1 cellular context compared by ENCODE assay signal in the genomic region with DNA sequence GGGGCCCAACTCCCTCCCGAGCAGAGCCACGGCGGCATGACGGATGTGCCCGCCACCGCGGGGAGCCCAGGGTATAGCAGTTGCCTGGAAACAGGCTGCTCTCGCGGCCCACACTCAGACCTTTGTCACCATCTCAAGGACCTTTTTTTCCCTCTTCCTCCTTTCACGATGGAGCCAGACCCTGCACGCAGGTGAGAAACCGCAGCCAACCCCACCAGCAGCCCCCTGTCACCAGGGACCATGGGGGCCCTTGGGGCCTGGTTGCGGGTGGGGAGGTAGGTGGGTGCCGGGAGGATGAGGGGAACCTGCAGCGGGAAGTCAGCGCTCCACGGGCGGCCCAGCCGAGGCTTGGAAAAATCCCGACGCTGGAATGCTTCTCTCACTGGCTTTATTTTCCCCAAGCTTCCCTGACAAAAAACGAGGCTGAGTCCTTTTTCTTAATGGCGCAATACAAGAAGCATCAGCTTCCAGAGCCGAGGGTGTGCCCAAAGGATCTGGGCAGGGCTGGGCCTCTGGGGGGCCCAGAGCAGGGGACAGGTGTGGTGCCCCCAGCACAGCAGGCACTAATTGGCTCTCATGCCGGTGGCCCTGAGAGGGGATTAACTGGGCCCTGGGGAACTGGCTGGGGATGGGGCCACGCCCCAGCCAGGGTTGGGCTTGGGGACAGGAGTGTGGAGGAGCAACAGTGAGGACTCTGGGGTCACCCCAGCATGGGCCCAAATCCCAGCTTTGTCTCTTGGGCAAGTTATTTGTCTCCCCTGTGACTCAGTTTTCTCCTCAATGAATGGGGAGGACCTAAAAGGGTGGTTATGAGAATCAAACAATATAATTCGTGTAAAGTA.
A peak's percentile ranks its signal among the peaks of the same experiment; 100 is the strongest.
TF ChIP-seq lines count a peak whose summit lies in the region.

No MANE protein-coding gene starts in this region.

TF ChIP-seq in HepG2, 621 proteins besides CTCF, POLR2A, EP300 and RAD21 (continues in another document):
- TF ChIP-seq, protein P1, sequence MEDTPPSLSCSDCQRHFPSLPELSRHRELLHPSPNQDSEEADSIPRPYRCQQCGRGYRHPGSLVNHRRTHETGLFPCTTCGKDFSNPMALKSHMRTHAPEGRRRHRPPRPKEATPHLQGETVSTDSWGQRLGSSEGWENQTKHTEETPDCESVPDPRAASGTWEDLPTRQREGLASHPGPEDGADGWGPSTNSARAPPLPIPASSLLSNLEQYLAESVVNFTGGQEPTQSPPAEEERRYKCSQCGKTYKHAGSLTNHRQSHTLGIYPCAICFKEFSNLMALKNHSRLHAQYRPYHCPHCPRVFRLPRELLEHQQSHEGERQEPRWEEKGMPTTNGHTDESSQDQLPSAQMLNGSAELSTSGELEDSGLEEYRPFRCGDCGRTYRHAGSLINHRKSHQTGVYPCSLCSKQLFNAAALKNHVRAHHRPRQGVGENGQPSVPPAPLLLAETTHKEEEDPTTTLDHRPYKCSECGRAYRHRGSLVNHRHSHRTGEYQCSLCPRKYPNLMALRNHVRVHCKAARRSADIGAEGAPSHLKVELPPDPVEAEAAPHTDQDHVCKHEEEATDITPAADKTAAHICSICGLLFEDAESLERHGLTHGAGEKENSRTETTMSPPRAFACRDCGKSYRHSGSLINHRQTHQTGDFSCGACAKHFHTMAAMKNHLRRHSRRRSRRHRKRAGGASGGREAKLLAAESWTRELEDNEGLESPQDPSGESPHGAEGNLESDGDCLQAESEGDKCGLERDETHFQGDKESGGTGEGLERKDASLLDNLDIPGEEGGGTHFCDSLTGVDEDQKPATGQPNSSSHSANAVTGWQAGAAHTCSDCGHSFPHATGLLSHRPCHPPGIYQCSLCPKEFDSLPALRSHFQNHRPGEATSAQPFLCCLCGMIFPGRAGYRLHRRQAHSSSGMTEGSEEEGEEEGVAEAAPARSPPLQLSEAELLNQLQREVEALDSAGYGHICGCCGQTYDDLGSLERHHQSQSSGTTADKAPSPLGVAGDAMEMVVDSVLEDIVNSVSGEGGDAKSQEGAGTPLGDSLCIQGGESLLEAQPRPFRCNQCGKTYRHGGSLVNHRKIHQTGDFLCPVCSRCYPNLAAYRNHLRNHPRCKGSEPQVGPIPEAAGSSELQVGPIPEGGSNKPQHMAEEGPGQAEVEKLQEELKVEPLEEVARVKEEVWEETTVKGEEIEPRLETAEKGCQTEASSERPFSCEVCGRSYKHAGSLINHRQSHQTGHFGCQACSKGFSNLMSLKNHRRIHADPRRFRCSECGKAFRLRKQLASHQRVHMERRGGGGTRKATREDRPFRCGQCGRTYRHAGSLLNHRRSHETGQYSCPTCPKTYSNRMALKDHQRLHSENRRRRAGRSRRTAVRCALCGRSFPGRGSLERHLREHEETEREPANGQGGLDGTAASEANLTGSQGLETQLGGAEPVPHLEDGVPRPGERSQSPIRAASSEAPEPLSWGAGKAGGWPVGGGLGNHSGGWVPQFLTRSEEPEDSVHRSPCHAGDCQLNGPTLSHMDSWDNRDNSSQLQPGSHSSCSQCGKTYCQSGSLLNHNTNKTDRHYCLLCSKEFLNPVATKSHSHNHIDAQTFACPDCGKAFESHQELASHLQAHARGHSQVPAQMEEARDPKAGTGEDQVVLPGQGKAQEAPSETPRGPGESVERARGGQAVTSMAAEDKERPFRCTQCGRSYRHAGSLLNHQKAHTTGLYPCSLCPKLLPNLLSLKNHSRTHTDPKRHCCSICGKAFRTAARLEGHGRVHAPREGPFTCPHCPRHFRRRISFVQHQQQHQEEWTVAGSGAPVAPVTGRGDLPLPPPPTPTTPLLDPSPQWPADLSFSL (CRISPR knock-in tag; IDR thresholded peaks at IDR 0.05) = no peak
- TF ChIP-seq HCFC1 (IDR thresholded peaks at IDR 0.05; ENCODE audit: low read depth, low read length) (0 out of 2 replicates have a peak, but pooled peaks have one; percentile 1), SOX13 (IDR thresholded peaks at IDR 0.05) (no peak), SOX13 (CRISPR knock-in tag; conservative IDR thresholded peaks at IDR 0.05 in 1 of 2, IDR thresholded peaks at IDR 0.05 in 1 of 2) (peak in 1 of 2 experiments; percentile 8; a peak in 1 of 4 replicates), ZEB1 (IDR thresholded peaks at IDR 0.05; ENCODE audit: insufficient replicate concordance, low read depth) (peak; percentile 31), HDAC1 (CRISPR knock-in tag; IDR thresholded peaks at IDR 0.05) (no peak; the same call in none of the 2 replicates), ZNF235 (CRISPR knock-in tag; IDR thresholded peaks at IDR 0.05; ENCODE audit: borderline replicate concordance) (no peak; the same call in 1 of the 2 replicates), CEBPB (IDR thresholded peaks at IDR 0.05; ENCODE audit: borderline replicate concordance, low read depth, low read length) (peak; percentile 60), MIER3 (CRISPR knock-in tag; IDR thresholded peaks at IDR 0.05; ENCODE audit: borderline replicate concordance) (no peak), SMAD9 (CRISPR knock-in tag; IDR thresholded peaks at IDR 0.05) (no peak), KDM4B (CRISPR knock-in tag; IDR thresholded peaks at IDR 0.05) (no peak; the same call in 1 of the 2 replicates), MAFK (conservative IDR thresholded peaks at IDR 0.05 in 1 of 2, IDR thresholded peaks at IDR 0.05 in 1 of 2; ENCODE audit: low read length in 2 of 2) (no peak), BORCS8-MEF2B (CRISPR knock-in tag; IDR thresholded peaks at IDR 0.05) (no peak), DPF2 (CRISPR knock-in tag; IDR thresholded peaks at IDR 0.05; ENCODE audit: borderline replicate concordance, low read depth) (0 out of 2 replicates have a peak, but pooled peaks have one; percentile 29), ZNF616 (CRISPR knock-in tag; IDR thresholded peaks at IDR 0.05; ENCODE audit: low read depth) (0 out of 2 replicates have a peak, but pooled peaks have one; percentile 41), ZNF468 (CRISPR knock-in tag; IDR thresholded peaks at IDR 0.05) (0 out of 2 replicates have a peak, but pooled peaks have one; percentile 20), ZNF143 (CRISPR knock-in tag; IDR thresholded peaks at IDR 0.05) (0 out of 2 replicates have a peak, but pooled peaks have one; percentile 20), KDM5B (CRISPR knock-in tag; IDR thresholded peaks at IDR 0.05; ENCODE audit: borderline replicate concordance) (peak; percentile 29; the same call in 1 of the 2 replicates), ZNF264 (CRISPR knock-in tag; IDR thresholded peaks at IDR 0.05) (0 out of 2 replicates have a peak, but pooled peaks have one; percentile 36), TAF15 (IDR thresholded peaks at IDR 0.05; ENCODE audit: low read depth, low read length, poor library complexity, severe bottlenecking) (no peak), ZSCAN20 (CRISPR knock-in tag; IDR thresholded peaks at IDR 0.05; ENCODE audit: borderline replicate concordance) (peak; percentile 92), TAF1 (CRISPR knock-in tag; IDR thresholded peaks at IDR 0.05) (no peak), ZNF841 (CRISPR knock-in tag; IDR thresholded peaks at IDR 0.05; ENCODE audit: borderline replicate concordance) (no peak), ZNF138 (CRISPR knock-in tag; IDR thresholded peaks at IDR 0.05; ENCODE audit: low read depth) (peak; percentile 28; the same call in 1 of the 2 replicates), ZNF547 (CRISPR knock-in tag; IDR thresholded peaks at IDR 0.05) (peak; percentile 49; the same call in 1 of the 2 replicates), ZNF83 (CRISPR knock-in tag; IDR thresholded peaks at IDR 0.05; ENCODE audit: borderline replicate concordance) (no peak)
- TF ChIP-seq, protein P2, sequence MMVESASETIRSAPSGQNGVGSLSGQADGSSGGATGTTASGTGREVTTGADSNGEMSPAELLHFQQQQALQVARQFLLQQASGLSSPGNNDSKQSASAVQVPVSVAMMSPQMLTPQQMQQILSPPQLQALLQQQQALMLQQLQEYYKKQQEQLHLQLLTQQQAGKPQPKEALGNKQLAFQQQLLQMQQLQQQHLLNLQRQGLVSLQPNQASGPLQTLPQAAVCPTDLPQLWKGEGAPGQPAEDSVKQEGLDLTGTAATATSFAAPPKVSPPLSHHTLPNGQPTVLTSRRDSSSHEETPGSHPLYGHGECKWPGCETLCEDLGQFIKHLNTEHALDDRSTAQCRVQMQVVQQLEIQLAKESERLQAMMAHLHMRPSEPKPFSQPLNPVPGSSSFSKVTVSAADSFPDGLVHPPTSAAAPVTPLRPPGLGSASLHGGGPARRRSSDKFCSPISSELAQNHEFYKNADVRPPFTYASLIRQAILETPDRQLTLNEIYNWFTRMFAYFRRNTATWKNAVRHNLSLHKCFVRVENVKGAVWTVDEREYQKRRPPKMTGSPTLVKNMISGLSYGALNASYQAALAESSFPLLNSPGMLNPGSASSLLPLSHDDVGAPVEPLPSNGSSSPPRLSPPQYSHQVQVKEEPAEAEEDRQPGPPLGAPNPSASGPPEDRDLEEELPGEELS (CRISPR knock-in tag; IDR thresholded peaks at IDR 0.05) = 0 out of 2 replicates have a peak, but pooled peaks have one; percentile 18
- TF ChIP-seq, protein P3, sequence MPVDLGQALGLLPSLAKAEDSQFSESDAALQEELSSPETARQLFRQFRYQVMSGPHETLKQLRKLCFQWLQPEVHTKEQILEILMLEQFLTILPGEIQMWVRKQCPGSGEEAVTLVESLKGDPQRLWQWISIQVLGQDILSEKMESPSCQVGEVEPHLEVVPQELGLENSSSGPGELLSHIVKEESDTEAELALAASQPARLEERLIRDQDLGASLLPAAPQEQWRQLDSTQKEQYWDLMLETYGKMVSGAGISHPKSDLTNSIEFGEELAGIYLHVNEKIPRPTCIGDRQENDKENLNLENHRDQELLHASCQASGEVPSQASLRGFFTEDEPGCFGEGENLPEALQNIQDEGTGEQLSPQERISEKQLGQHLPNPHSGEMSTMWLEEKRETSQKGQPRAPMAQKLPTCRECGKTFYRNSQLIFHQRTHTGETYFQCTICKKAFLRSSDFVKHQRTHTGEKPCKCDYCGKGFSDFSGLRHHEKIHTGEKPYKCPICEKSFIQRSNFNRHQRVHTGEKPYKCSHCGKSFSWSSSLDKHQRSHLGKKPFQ (CRISPR knock-in tag; IDR thresholded peaks at IDR 0.05; ENCODE audit: insufficient replicate concordance) = peak; percentile 46
- TF ChIP-seq, protein P4, sequence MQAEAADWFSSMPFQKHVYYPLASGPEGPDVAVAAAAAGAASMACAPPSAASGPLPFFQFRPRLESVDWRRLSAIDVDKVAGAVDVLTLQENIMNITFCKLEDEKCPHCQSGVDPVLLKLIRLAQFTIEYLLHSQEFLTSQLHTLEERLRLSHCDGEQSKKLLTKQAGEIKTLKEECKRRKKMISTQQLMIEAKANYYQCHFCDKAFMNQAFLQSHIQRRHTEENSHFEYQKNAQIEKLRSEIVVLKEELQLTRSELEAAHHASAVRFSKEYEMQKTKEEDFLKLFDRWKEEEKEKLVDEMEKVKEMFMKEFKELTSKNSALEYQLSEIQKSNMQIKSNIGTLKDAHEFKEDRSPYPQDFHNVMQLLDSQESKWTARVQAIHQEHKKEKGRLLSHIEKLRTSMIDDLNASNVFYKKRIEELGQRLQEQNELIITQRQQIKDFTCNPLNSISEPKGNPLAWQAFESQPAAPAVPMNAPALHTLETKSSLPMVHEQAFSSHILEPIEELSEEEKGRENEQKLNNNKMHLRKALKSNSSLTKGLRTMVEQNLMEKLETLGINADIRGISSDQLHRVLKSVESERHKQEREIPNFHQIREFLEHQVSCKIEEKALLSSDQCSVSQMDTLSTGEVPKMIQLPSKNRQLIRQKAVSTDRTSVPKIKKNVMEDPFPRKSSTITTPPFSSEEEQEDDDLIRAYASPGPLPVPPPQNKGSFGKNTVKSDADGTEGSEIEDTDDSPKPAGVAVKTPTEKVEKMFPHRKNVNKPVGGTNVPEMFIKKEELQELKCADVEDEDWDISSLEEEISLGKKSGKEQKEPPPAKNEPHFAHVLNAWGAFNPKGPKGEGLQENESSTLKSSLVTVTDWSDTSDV (CRISPR knock-in tag; IDR thresholded peaks at IDR 0.05) = 0 out of 2 replicates have a peak, but pooled peaks have one; percentile 73
- TF ChIP-seq, protein P5, sequence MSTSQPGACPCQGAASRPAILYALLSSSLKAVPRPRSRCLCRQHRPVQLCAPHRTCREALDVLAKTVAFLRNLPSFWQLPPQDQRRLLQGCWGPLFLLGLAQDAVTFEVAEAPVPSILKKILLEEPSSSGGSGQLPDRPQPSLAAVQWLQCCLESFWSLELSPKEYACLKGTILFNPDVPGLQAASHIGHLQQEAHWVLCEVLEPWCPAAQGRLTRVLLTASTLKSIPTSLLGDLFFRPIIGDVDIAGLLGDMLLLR (CRISPR knock-in tag; IDR thresholded peaks at IDR 0.05) = no peak
- TF ChIP-seq, protein P6, sequence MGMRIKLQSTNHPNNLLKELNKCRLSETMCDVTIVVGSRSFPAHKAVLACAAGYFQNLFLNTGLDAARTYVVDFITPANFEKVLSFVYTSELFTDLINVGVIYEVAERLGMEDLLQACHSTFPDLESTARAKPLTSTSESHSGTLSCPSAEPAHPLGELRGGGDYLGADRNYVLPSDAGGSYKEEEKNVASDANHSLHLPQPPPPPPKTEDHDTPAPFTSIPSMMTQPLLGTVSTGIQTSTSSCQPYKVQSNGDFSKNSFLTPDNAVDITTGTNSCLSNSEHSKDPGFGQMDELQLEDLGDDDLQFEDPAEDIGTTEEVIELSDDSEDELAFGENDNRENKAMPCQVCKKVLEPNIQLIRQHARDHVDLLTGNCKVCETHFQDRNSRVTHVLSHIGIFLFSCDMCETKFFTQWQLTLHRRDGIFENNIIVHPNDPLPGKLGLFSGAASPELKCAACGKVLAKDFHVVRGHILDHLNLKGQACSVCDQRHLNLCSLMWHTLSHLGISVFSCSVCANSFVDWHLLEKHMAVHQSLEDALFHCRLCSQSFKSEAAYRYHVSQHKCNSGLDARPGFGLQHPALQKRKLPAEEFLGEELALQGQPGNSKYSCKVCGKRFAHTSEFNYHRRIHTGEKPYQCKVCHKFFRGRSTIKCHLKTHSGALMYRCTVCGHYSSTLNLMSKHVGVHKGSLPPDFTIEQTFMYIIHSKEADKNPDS (CRISPR knock-in tag; IDR thresholded peaks at IDR 0.05) = peak; percentile 15; the same call in 1 of the 2 replicates
- TF ChIP-seq, protein P7, sequence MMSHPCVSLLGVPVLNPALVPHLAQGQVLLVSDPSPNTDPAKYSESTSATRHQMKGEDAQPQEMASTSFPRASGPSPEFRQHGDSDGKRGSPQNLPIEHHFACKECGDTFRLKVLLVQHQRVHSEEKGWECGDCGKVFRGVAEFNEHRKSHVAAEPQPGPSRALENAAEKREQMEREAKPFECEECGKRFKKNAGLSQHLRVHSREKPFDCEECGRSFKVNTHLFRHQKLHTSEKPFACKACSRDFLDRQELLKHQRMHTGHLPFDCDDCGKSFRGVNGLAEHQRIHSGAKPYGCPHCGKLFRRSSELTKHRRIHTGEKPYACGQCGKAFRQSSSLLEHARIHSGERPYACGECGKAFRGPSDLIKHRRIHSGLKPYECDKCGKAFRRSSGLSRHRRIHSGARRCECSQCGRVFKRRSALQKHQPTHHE (CRISPR knock-in tag; IDR thresholded peaks at IDR 0.05; ENCODE audit: borderline replicate concordance) = peak; percentile 48; the same call in 1 of the 2 replicates
- TF ChIP-seq, protein P8, sequence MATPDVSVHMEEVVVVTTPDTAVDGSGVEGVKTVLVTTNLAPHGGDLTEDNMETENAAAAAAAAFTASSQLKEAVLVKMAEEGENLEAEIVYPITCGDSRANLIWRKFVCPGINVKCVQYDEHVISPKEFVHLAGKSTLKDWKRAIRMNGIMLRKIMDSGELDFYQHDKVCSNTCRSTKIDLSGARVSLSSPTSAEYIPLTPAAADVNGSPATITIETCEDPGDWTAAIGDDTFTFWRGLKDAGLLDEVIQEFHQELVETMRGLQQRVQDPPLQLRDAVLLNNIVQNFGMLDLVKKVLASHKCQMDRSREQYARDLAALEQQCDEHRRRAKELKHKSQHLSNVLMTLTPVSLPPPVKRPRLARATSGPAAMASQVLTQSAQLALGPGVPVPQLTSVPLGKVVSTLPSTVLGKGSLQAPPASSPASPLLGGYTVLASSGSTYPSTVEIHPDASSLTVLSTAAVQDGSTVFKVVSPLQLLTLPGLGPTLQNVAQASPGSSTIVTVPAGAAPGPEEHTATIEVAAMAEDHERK (CRISPR knock-in tag; IDR thresholded peaks at IDR 0.05; ENCODE audit: low read depth) = no peak
